Comparison of ENCODE assay signal across 28 cellular contexts in genomic region chr9:116058421-116058820, GRCh38.
A peak's percentile ranks its signal among the peaks of the same experiment; 100 is the strongest.
DNase-seq lines count a peak whose midpoint lies in the region; ATAC-seq and TF ChIP-seq lines count a peak whose summit lies in the region.
"Had no signal": no experiment of that assay in that cellular context is flagged by ENCODE, and none has a peak within 500 bp of the region (broad histone marks: within the 10 kb centered on the region; RNA-seq: fewer than 3 reads in every experiment).

No MANE protein-coding gene starts in this region.

- no peaks in the 10 kb centered on the region for H3K9me3 ChIP-seq in PC-3 (ENCODE audit: low read length)
- H3K9me3 ChIP-seq: ascending aorta, neutrophil, prostate gland, sigmoid colon, SJCRH30, thyroid gland had no signal

- no peaks in the 10 kb centered on the region for H4K20me1 ChIP-seq in PC-3 (ENCODE audit: low read length)

- TF ChIP-seq CTCF in PC-3 (conservative IDR thresholded peaks at IDR 0.05; ENCODE audit: low read depth, low read length): no peak
- no peak for TF ChIP-seq CTCF in WTC11 (IDR thresholded peaks at IDR 0.05)

- no peaks in the 10 kb centered on the region for H3K36me3 ChIP-seq in PC-3 (ENCODE audit: low read depth, low read length)
- H3K36me3 ChIP-seq: ascending aorta, neutrophil, prostate gland, sigmoid colon, SJCRH30, thyroid gland had no signal

- no peak overlapping the region for H3K9ac ChIP-seq in PC-3 (ENCODE audit: low read length)

- no peak overlapping the region for H3K4me3 Mint-ChIP-seq in WTC11
- H3K4me3 Mint-ChIP-seq: activated CD4-positive, alpha-beta T cell treated with anti-CD3 and anti-CD28 coated beads, Interleukin-2, amount 10 ng/mL, durations not matched to agents 24 days and 14 days; activated naive CD8-positive, alpha-beta T cell treated with anti-CD3 and anti-CD28 coated beads for 36 hours; activated T-cell treated with anti-CD3 and anti-CD28 coated beads, Interleukin-2, amount 50 U/mL, for 4 hours; dendritic cell treated with granulocyte-macrophage colony-stimulating factor and Interleukin-4, amounts not matched to agents 40 ng/mL and 50 ng/mL, for 4 days; naive B cell had no signal

- DNase-seq in PC-3 (peak; percentile 19), epithelial cell of prostate (ENCODE audit: low read depth, low spot score) (no peak), foreskin melanocyte (peak; percentile 21), iPS-NIHi11 (ENCODE audit: low spot score) (no peak), WTC11 (ENCODE audit: low spot score) (no peak), MV-4-11 (lab: John Stamatoyannopoulos, UW) (no peak)
- no peak for DNase-seq in activated CD4-positive, alpha-beta T cell treated with anti-CD3 and anti-CD28 coated beads, Interleukin-2, amount 50 U/mL, for 4 hours
- DNase-seq: activated CD4-positive, alpha-beta T cell treated with anti-CD3 and anti-CD28 coated beads, Interleukin-2, amount 10 ng/mL, durations not matched to agents 24 days and 14 days; activated gamma-delta T cell; activated naive CD8-positive, alpha-beta T cell treated with anti-CD3 and anti-CD28 coated beads for 36 hours; activated T-cell treated with anti-CD3 and anti-CD28 coated beads, Interleukin-2, amount 50 U/mL, for 4 hours; C1 segment of cervical spinal cord; caudate nucleus; COR-L47; head of caudate nucleus; kidney; midbrain; naive B cell; sigmoid colon; SJCRH30; stimulated activated CD4-positive, alpha-beta T cell treated with anti-CD3 and anti-CD28 coated beads, Interleukin-4, amount 100 ng/mL, for 1 hour; T1000; thyroid gland had no signal

- no peaks in the 10 kb centered on the region for H3K27me3 Mint-ChIP-seq in WTC11 (ENCODE audit: low read depth)
- H3K27me3 Mint-ChIP-seq: activated CD4-positive, alpha-beta T cell treated with anti-CD3 and anti-CD28 coated beads, Interleukin-2, amount 10 ng/mL, durations not matched to agents 24 days and 14 days; activated naive CD8-positive, alpha-beta T cell treated with anti-CD3 and anti-CD28 coated beads for 36 hours; dendritic cell treated with granulocyte-macrophage colony-stimulating factor and Interleukin-4, amounts not matched to agents 40 ng/mL and 50 ng/mL, for 4 days; naive B cell had no signal

- H3K9me3 Mint-ChIP-seq in WTC11: no peaks in the 10 kb centered on the region
- H3K9me3 Mint-ChIP-seq: activated CD4-positive, alpha-beta T cell treated with anti-CD3 and anti-CD28 coated beads, Interleukin-2, amount 10 ng/mL, durations not matched to agents 24 days and 14 days had no signal

- intact Hi-C loops in PC-3 (cut with micrococcal nuclease): no loop called here

- H3K4me3 ChIP-seq in PC-3 (ENCODE audit: low read length): no peak overlapping the region
- H3K4me3 ChIP-seq: ascending aorta, prostate gland, sigmoid colon, SJCRH30, thyroid gland had no signal

- H3K4me1 ChIP-seq in PC-3 (ENCODE audit: insufficient read depth, low read length): peaks cover 10% of the 10 kb centered on the region
- H3K4me1 ChIP-seq: ascending aorta, prostate gland, SJCRH30, thyroid gland had no signal

- H3K4me1 Mint-ChIP-seq in WTC11: 0 out of 2 replicates have a peak, but pooled peaks cover 3% of the 10 kb centered on the region
- H3K4me1 Mint-ChIP-seq: activated CD4-positive, alpha-beta T cell treated with anti-CD3 and anti-CD28 coated beads, Interleukin-2, amount 10 ng/mL, durations not matched to agents 24 days and 14 days; activated naive CD8-positive, alpha-beta T cell treated with anti-CD3 and anti-CD28 coated beads for 36 hours; naive B cell had no signal

- H2AFZ ChIP-seq in PC-3 (ENCODE audit: low read length): no peak overlapping the region

- H3K9me2 ChIP-seq in PC-3 (replicated peaks; ENCODE audit: low read length): no peaks in the 10 kb centered on the region

- no TSS peak for BruUV-seq in PC-3 (replicated peaks; lab: Mats Ljungman, UMichigan)

- ATAC-seq in PC-3 (no peak), WTC11 (no peak)
- ATAC-seq: activated T-cell treated with anti-CD3 and anti-CD28 coated beads, Interleukin-2, amount 50 U/mL, for 4 hours; esophagus mucosa had no signal

- no peaks in the 10 kb centered on the region for H3K36me3 Mint-ChIP-seq in WTC11
- H3K36me3 Mint-ChIP-seq: activated naive CD8-positive, alpha-beta T cell treated with anti-CD3 and anti-CD28 coated beads for 36 hours; naive B cell had no signal

- H3K4me2 ChIP-seq in PC-3 (ENCODE audit: low read length): no peak overlapping the region

- no peaks in the 10 kb centered on the region for H3F3A ChIP-seq in PC-3 (ENCODE audit: low read length, unreplicated experiment)

- H3K27ac ChIP-seq in PC-3 (ENCODE audit: low read length): 0 out of 2 replicates have a peak overlapping the region, but pooled peaks have one; percentile 13
- peak overlapping the region; percentile 1 for H3K27ac ChIP-seq in epithelial cell of prostate
- H3K27ac ChIP-seq: ascending aorta, neutrophil, prostate gland, sigmoid colon, SJCRH30, thyroid gland had no signal

- CTCF ChIA-PET in PC-3 (lab: Charles Lee) (no interaction called here), WTC11 (lab: Charles Lee) (no interaction called here)

- H3K79me2 ChIP-seq in PC-3 (ENCODE audit: low read length): no peaks in the 10 kb centered on the region

- no peaks in the 10 kb centered on the region for H3K27me3 ChIP-seq in PC-3 (ENCODE audit: low read length)
- H3K27me3 ChIP-seq: ascending aorta, neutrophil, sigmoid colon, SJCRH30, thyroid gland had no signal

- POLR2A ChIA-PET in PC-3 (lab: Charles Lee; ENCODE audit: unreplicated experiment): no interaction called here
- POLR2A ChIA-PET in WTC11 (lab: Charles Lee): no interaction called here

- H3K27ac Mint-ChIP-seq in WTC11: no peak overlapping the region
- H3K27ac Mint-ChIP-seq: activated CD4-positive, alpha-beta T cell treated with anti-CD3 and anti-CD28 coated beads, Interleukin-2, amount 10 ng/mL, durations not matched to agents 24 days and 14 days; activated naive CD8-positive, alpha-beta T cell treated with anti-CD3 and anti-CD28 coated beads for 36 hours; dendritic cell treated with granulocyte-macrophage colony-stimulating factor and Interleukin-4, amounts not matched to agents 40 ng/mL and 50 ng/mL, for 4 days; naive B cell had no signal

TF ChIP-seq in WTC11, 78 proteins besides CTCF, POLR2A, EP300 and RAD21:
- TF ChIP-seq ARID4B (CRISPR knock-in tag; IDR thresholded peaks at IDR 0.05; ENCODE audit: borderline replicate concordance) (no peak), GTF2I (CRISPR knock-in tag; conservative IDR thresholded peaks at IDR 0.05) (no peak), CREB1 (CRISPR knock-in tag; IDR thresholded peaks at IDR 0.05) (no peak)

Comparison
In these comparisons a context has a peak if more than half of its experiments do, and no peak if none do; other contexts are left out.
1. DNase-seq: peak in PC-3 (single experiment) and foreskin melanocyte (single experiment); none in epithelial cell of prostate (single experiment), iPS-NIHi11 (single experiment), WTC11 (single experiment), activated CD4-positive, alpha-beta T cell treated with anti-CD3 and anti-CD28 coated beads, Interleukin-2, amount 50 U/mL, for 4 hours (0 of 2) and MV-4-11 (single experiment).